In the genomic region with DNA sequence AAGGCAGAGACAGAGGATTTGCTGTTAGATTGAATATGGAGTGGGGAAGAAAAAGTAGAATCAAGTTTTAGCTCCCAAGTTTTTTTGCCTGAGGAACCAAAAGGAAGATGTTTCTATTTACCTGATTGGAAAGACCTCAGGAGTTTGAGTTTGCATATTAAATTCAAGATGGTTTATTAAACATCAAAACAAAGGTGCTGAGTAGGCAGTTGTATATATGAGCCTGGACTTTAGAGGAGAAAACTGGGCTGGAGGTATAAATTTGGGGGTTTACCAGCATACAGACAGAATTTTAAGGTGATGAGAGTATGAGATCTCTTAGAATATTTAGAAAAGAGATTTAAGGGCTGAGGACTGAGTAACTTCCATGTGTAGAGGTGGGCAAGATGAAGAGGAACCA, we compare ENCODE assay signal across 1 cellular context.
TF ChIP-seq lines count a peak whose summit lies in the region.

No MANE protein-coding gene starts in this region.

TF ChIP-seq in IMR-90, 13 proteins besides CTCF, POLR2A, EP300 and RAD21:
- TF ChIP-seq, protein P1, sequence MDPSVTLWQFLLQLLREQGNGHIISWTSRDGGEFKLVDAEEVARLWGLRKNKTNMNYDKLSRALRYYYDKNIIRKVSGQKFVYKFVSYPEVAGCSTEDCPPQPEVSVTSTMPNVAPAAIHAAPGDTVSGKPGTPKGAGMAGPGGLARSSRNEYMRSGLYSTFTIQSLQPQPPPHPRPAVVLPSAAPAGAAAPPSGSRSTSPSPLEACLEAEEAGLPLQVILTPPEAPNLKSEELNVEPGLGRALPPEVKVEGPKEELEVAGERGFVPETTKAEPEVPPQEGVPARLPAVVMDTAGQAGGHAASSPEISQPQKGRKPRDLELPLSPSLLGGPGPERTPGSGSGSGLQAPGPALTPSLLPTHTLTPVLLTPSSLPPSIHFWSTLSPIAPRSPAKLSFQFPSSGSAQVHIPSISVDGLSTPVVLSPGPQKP (IDR thresholded peaks at IDR 0.05; ENCODE audit: borderline replicate concordance, low read depth, low read length): no peak
- peak; percentile 55 for TF ChIP-seq MAFK (IDR thresholded peaks at IDR 0.05; ENCODE audit: low read depth, low read length)
